In the genomic region with DNA sequence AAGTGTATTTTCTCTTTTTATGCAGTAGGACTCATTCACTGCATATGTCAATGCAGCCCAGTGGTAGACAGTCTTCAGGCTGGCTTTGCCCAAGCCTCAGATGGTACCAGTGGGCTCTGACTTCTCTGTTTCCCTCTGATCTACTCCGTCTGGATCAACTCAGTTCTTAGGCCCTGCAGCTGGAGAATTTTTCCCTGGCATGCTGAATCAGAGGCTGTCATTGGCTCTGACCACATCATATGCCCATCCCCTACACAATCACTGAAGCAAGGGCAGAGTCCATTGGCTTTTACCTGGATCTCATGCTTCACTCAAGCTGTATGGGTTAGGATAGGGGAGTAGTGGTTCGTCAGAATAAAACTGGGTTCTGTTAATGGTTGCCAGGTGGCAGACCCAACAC, we compare ENCODE assay signal across 1 cellular context.
TF ChIP-seq lines count a peak whose summit lies in the region.

No MANE protein-coding gene starts in this region.

TF ChIP-seq in HepG2, 621 proteins besides CTCF, POLR2A, EP300 and RAD21:
- no peak for TF ChIP-seq CREB3 (CRISPR knock-in tag; IDR thresholded peaks at IDR 0.05)
- TF ChIP-seq ZNF709 (CRISPR knock-in tag; IDR thresholded peaks at IDR 0.05) = no peak
- TF ChIP-seq ARNT2 (CRISPR knock-in tag; IDR thresholded peaks at IDR 0.05; ENCODE audit: low read depth) = 0 out of 2 replicates have a peak, but pooled peaks have one; percentile 11
- TF ChIP-seq FOXK2 (IDR thresholded peaks at IDR 0.05) = no peak
- no peak for TF ChIP-seq ZNF816 (CRISPR knock-in tag; IDR thresholded peaks at IDR 0.05; ENCODE audit: borderline replicate concordance)
